13 cellular contexts compared by ENCODE assay signal in the genomic region with DNA sequence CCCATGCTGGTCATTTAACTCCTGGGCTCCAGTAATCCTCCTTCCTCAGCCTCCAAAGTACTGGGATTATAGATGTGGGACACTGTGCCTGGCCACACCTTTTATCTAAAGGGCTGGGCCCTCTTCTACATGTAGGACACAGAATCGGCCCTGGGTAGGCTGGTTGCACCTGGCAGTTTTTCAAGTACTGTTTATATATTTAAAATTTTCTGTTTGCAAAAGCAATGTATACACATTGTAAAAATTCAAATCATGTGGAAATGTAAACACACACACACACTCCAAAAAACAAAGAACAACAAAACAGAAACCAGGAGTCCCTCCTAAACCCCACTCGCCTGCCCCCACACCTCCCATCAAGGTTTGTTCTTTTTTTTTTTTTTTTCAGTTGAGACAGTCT.
"Had no signal": no experiment of that assay in that cellular context is flagged by ENCODE, and none has a peak within 500 bp of the region (broad histone marks: within the 10 kb centered on the region; RNA-seq: fewer than 3 reads in every experiment).

No MANE protein-coding gene starts in this region.

- H3K27me3 Mint-ChIP-seq: central memory CD8-positive, alpha-beta T cell had no signal

- H3K36me3 Mint-ChIP-seq: activated naive CD8-positive, alpha-beta T cell; brain had no signal

- H3K27me3 ChIP-seq: ovary, testis had no signal

- ATAC-seq: effector memory CD8-positive, alpha-beta T cell; WTC11 had no signal

- H3K9me3 ChIP-seq: ovary, testis had no signal

- H3K4me1 Mint-ChIP-seq: brain; central memory CD8-positive, alpha-beta T cell; neural crest cell; WTC11 had no signal

- H3K36me3 ChIP-seq: ovary had no signal

- DNase-seq: activated CD8-positive, alpha-beta memory T cell treated with anti-CD3 and anti-CD28 coated beads for 24 hours; activated T-cell treated with anti-CD3 and anti-CD28 coated beads for 4 hours; amygdala; effector memory CD8-positive, alpha-beta T cell; hypothalamus; ovary; testis had no signal

- H3K27ac ChIP-seq: ovary, testis had no signal

- H3K4me1 ChIP-seq: testis had no signal

- H3K9me3 Mint-ChIP-seq: central memory CD8-positive, alpha-beta T cell; effector memory CD8-positive, alpha-beta T cell; neural crest cell; stimulated activated naive CD8-positive, alpha-beta T cell treated with anti-CD3 and anti-CD28 coated beads, Interleukin-15, amount 100 ng/mL, for 72 hours had no signal

- H3K4me3 ChIP-seq: ovary, testis had no signal

- H3K4me3 Mint-ChIP-seq: activated naive CD8-positive, alpha-beta T cell; brain; central memory CD8-positive, alpha-beta T cell; effector memory CD8-positive, alpha-beta T cell; neural crest cell; WTC11 had no signal

- H3K27ac Mint-ChIP-seq: activated naive CD8-positive, alpha-beta T cell; brain; effector memory CD8-positive, alpha-beta T cell; WTC11 had no signal
